Comparison of ENCODE assay signal across 2 cellular contexts in genomic region chr18:40760251-40760650, GRCh38.
TF ChIP-seq lines count a peak whose summit lies in the region.

No MANE protein-coding gene starts in this region.

TF ChIP-seq in HepG2, 621 proteins besides CTCF, POLR2A, EP300 and RAD21:
- TF ChIP-seq SP140L (CRISPR knock-in tag; IDR thresholded peaks at IDR 0.05; ENCODE audit: borderline replicate concordance), result no peak
- TF ChIP-seq CEBPB (IDR thresholded peaks at IDR 0.05; ENCODE audit: borderline replicate concordance, low read depth, low read length), result peak; percentile 51
- TF ChIP-seq ZSCAN21 (CRISPR knock-in tag; IDR thresholded peaks at IDR 0.05; ENCODE audit: borderline replicate concordance), result no peak
- TF ChIP-seq SMAD9 (CRISPR knock-in tag; IDR thresholded peaks at IDR 0.05), result no peak
- TF ChIP-seq ZEB1 (IDR thresholded peaks at IDR 0.05; ENCODE audit: insufficient replicate concordance, low read depth), result no peak
- no peak for TF ChIP-seq GATA4 (IDR thresholded peaks at IDR 0.05; ENCODE audit: borderline replicate concordance, low read depth)

TF ChIP-seq in IMR-90, 13 proteins besides CTCF, POLR2A, EP300 and RAD21:
- TF ChIP-seq ELK1 (IDR thresholded peaks at IDR 0.05; ENCODE audit: borderline replicate concordance, low read depth, low read length), result no peak
- TF ChIP-seq CEBPB (IDR thresholded peaks at IDR 0.05; ENCODE audit: low read depth, low read length), result peak; percentile 36; the same call in 1 of the 2 replicates
- TF ChIP-seq SMC3 (IDR thresholded peaks at IDR 0.05; ENCODE audit: low read depth, low read length), result no peak
